34 cellular contexts compared by ENCODE assay signal in the genomic region with DNA sequence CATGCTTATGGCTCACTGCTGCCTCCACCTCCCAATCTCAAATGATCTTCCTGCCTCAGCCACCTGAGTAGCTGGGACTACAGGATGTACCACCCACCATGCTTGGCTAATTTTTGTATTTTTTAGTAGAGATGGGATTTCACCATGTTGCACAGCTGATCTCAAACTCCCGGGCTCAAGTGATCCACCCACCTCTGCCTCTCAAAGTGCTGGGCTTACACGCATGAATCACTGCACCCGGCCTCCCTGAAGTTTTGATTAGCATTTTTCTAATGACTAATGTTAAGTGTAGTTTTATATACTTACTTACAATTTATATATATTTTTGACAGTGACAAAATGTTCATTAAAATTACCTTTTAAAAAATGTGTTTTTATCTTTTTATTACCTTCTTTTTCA.
"Had no signal": no experiment of that assay in that cellular context is flagged by ENCODE, and none has a peak within 500 bp of the region (broad histone marks: within the 10 kb centered on the region; RNA-seq: fewer than 3 reads in every experiment).

No MANE protein-coding gene starts in this region.

- H3K27me3 Mint-ChIP-seq: activated CD4-positive, alpha-beta memory T cell treated with anti-CD3 and anti-CD28 coated beads, Interleukin-2, amount 10 ng/mL, durations not matched to agents 7 days and 5 days; activated CD4-positive, alpha-beta T cell treated with anti-CD3 and anti-CD28 coated beads, Interleukin-2, amount 10 ng/mL, durations not matched to agents 24 days and 14 days; activated T-helper 17 cell treated with anti-CD3 and anti-CD28 coated beads, Interleukin-2, amount 50 U/mL, for 72 hours; naive thymus-derived CD8-positive, alpha-beta T cell; stimulated activated memory B cell treated with anti-CD40 and anti-IgM and Interleukin-4, amounts not matched to agents 10 μg/mL and 1 μg/mL and 100 μg/mL, for 72 hours; stimulated activated naive CD8-positive, alpha-beta T cell treated with anti-CD3 and anti-CD28 coated beads, Interleukin-15, amount 100 ng/mL, for 72 hours; T-helper 17 cell had no signal

- DNase-seq: activated CD4-positive, alpha-beta memory T cell treated with anti-CD3 and anti-CD28 coated beads, Interleukin-2, amount 10 ng/mL, durations not matched to agents 7 days and 5 days; activated CD4-positive, alpha-beta T cell treated with anti-CD3 and anti-CD28 coated beads, Interleukin-2, amount 10 ng/mL, durations not matched to agents 24 days and 14 days; activated CD4-positive, CD25-positive, alpha-beta regulatory T cell treated with anti-CD3 and anti-CD28 coated beads, Interleukin-2, amount 50 U/mL, for 72 hours; activated gamma-delta T cell treated with Interleukin-2 at 50 U/mL for 16 hours; activated naive CD4-positive, alpha-beta T cell treated with anti-CD3 and anti-CD28 coated beads, Interleukin-2, amount 50 U/mL, for 16 hours; activated T-cell treated with anti-CD3 and anti-CD28 coated beads, Interleukin-2, amount 50 U/mL, for 4 hours; cerebellar nuclear complex; dorsolateral prefrontal cortex; effector memory CD4-positive, alpha-beta T cell; heart left ventricle; hypothalamus; immature natural killer cell; kidney glomerular epithelial cell; left lung; lower lobe of right lung; mesenchymal stem cell; naive thymus-derived CD8-positive, alpha-beta T cell; occipital lobe; psoas muscle; right cardiac atrium; stimulated activated CD4-positive, alpha-beta T cell treated with anti-CD3 and anti-CD28 coated beads, Interleukin-4, amount 100 ng/mL, for 24 hours; stimulated activated naive CD8-positive, alpha-beta T cell treated with anti-CD3 and anti-CD28 coated beads, Interleukin-15, amount 100 ng/mL, for 72 hours; substantia nigra; T-helper 17 cell; T1000 had no signal

- H3K4me3 ChIP-seq: cardiac muscle cell, coronary artery, dorsolateral prefrontal cortex, gastroesophageal sphincter, heart left ventricle, left lung, lower lobe of right lung, psoas muscle, skin epidermis, upper lobe of left lung, vagina had no signal

- H3K4me3 Mint-ChIP-seq: activated CD4-positive, alpha-beta memory T cell treated with anti-CD3 and anti-CD28 coated beads, Interleukin-2, amount 10 ng/mL, durations not matched to agents 7 days and 5 days; activated CD4-positive, alpha-beta T cell treated with anti-CD3 and anti-CD28 coated beads, Interleukin-2, amount 10 ng/mL, durations not matched to agents 24 days and 14 days; activated T-cell treated with anti-CD3 and anti-CD28 coated beads, Interleukin-2, amount 50 U/mL, for 4 hours; activated T-helper 17 cell treated with anti-CD3 and anti-CD28 coated beads, Interleukin-2, amount 50 U/mL, for 72 hours; immature natural killer cell; naive thymus-derived CD8-positive, alpha-beta T cell; neural crest cell; stimulated activated memory B cell treated with anti-CD40 and anti-IgM and Interleukin-4, amounts not matched to agents 10 μg/mL and 1 μg/mL and 100 μg/mL, for 72 hours; stimulated activated naive CD8-positive, alpha-beta T cell treated with anti-CD3 and anti-CD28 coated beads, Interleukin-15, amount 100 ng/mL, for 72 hours; T-helper 17 cell had no signal

- H3K27ac Mint-ChIP-seq: activated CD4-positive, alpha-beta memory T cell treated with anti-CD3 and anti-CD28 coated beads, Interleukin-2, amount 10 ng/mL, durations not matched to agents 7 days and 5 days; activated CD4-positive, alpha-beta T cell treated with anti-CD3 and anti-CD28 coated beads, Interleukin-2, amount 10 ng/mL, durations not matched to agents 24 days and 14 days; activated T-helper 17 cell treated with anti-CD3 and anti-CD28 coated beads, Interleukin-2, amount 50 U/mL, for 72 hours; naive thymus-derived CD8-positive, alpha-beta T cell; stimulated activated memory B cell treated with anti-CD40 and anti-IgM and Interleukin-4, amounts not matched to agents 10 μg/mL and 1 μg/mL and 100 μg/mL, for 72 hours; stimulated activated naive CD8-positive, alpha-beta T cell treated with anti-CD3 and anti-CD28 coated beads, Interleukin-15, amount 100 ng/mL, for 72 hours; T-helper 17 cell had no signal

- H3K36me3 ChIP-seq: cardiac muscle cell, gastroesophageal sphincter, lower lobe of right lung, vagina had no signal

- ATAC-seq: activated T-cell treated with anti-CD3 and anti-CD28 coated beads, Interleukin-2, amount 50 U/mL, for 4 hours; activated T-helper 17 cell treated with anti-CD3 and anti-CD28 coated beads, Interleukin-2, amount 50 U/mL, for 72 hours; gastroesophageal sphincter; heart left ventricle; left lung; lower lobe of right lung; naive thymus-derived CD8-positive, alpha-beta T cell; psoas muscle; right cardiac atrium; stimulated activated memory B cell treated with anti-CD40 and anti-IgM and Interleukin-4, amounts not matched to agents 10 μg/mL and 1 μg/mL and 100 μg/mL, for 72 hours; stimulated activated naive CD8-positive, alpha-beta T cell treated with anti-CD3 and anti-CD28 coated beads, Interleukin-15, amount 100 ng/mL, for 72 hours; T-helper 17 cell had no signal

- H3K27me3 ChIP-seq: cardiac muscle cell, dorsolateral prefrontal cortex, gastroesophageal sphincter, heart left ventricle, left lung, upper lobe of left lung, vagina had no signal

- H3K4me1 Mint-ChIP-seq: activated CD4-positive, alpha-beta memory T cell treated with anti-CD3 and anti-CD28 coated beads, Interleukin-2, amount 10 ng/mL, durations not matched to agents 7 days and 5 days; activated CD4-positive, alpha-beta T cell treated with anti-CD3 and anti-CD28 coated beads, Interleukin-2, amount 10 ng/mL, durations not matched to agents 24 days and 14 days; activated T-helper 17 cell treated with anti-CD3 and anti-CD28 coated beads, Interleukin-2, amount 50 U/mL, for 72 hours; stimulated activated naive CD8-positive, alpha-beta T cell treated with anti-CD3 and anti-CD28 coated beads, Interleukin-15, amount 100 ng/mL, for 72 hours; T-helper 17 cell had no signal

- H3K9me3 ChIP-seq: gastroesophageal sphincter had no signal
